Comparison of ENCODE assay signal across 1 cellular context in genomic region chr9:130972277-130972956, GRCh38.
TF ChIP-seq lines count a peak whose summit lies in the region.

No MANE protein-coding gene starts in this region.

TF ChIP-seq in K562, 482 proteins besides CTCF, POLR2A, EP300 and RAD21:
- TF ChIP-seq CCNT2 (IDR thresholded peaks at IDR 0.05; ENCODE audit: borderline replicate concordance, extremely low read depth, insufficient read length, low read depth, low read length) = no peak
- no peak for TF ChIP-seq PYGO2 (tag; IDR thresholded peaks at IDR 0.05)
TF ChIP-seq in K562: peak in this region for 0.
